Comparison of ENCODE assay signal across 1 cellular context in the genomic region with DNA sequence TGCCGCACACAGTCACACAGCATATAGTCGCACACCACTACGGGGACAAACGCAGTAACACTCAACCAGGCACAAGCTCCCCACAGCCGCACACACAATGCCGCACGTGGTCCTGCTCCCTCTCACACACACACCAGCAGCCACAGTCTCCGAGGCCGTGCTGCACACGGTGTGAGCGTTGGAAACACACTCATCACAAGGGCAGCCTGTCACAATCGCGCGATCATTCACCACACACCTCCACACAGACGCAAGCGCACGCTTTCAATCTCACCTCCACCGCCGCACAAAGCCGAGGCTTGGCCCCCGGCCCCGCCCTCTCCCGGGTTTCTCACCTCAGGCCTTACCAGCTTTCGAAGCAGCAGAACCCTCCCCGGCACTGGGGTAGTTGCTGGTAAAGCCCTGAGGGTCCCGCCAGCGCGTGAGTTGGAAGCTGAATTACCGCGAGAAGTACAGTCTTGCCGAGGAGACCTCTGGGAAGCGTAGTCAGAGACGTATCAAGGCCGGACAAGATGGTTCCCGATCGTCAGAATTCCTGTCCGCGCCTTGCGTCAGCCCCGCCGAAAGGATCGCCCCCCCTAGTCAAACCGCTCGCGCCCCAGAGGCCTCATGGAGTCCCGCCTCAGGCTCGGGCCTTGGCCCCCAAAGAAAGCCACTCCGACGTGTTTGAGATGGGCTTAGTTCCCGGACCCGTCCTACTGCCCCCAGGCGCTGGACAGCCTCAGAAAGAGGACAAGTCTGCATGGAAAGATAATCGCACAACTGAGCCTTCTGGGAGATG.
TF ChIP-seq lines count a peak whose summit lies in the region.

TSS of gene ZNF566 (minus strand) at position 423 of the 781 bp plus-strand sequence. CDS start 13,004 bp downstream, outside the sequence.

TF ChIP-seq in liver, 16 proteins besides CTCF, POLR2A, EP300 and RAD21 (continued from another document):
- TF ChIP-seq HNF4A (conservative IDR thresholded peaks at IDR 0.05) (peak; percentile 20 to 28), GABPA (IDR thresholded peaks at IDR 0.05 in 1 of 2, conservative IDR thresholded peaks at IDR 0.05 in 1 of 2) (peak in 1 of 2 donors; percentile 68), NR2F2 (IDR thresholded peaks at IDR 0.05) (no peak)
